ENCODE assay signal across 10 cellular contexts in genomic region chr12:32897276-32897615, GRCh38. TPM values are rescaled to one million over a fixed set of nuclear protein-coding genes. Genes with fewer than 3 reads are reported as not detected.
DNase-seq lines count a peak whose midpoint lies in the region; ATAC-seq and TF ChIP-seq lines count a peak whose summit lies in the region.
"Had no signal": no experiment of that assay in that cellular context is flagged by ENCODE, and none has a peak within 500 bp of the region (broad histone marks: within the 10 kb centered on the region; RNA-seq: fewer than 3 reads in every experiment).

No MANE protein-coding gene starts in this region.

- TF ChIP-seq EP300 in sigmoid colon (IDR thresholded peaks at IDR 0.05): no peak

- TSS peak; percentile 88 for BruUV-seq in HCT116 (replicated peaks; lab: Mats Ljungman, UMichigan)

- 2 to 5% methylated on average over 6 of the region's 6 CpGs for WGBS in sigmoid colon, 2 donors

- H3K9me3 ChIP-seq in HCT116 (ENCODE audit: control insufficient read depth in 1 of 2, insufficient read depth in 1 of 2, low read depth in 1 of 2, low read length in 2 of 2) (no peaks in the 10 kb centered on the region), sigmoid colon (no peaks in the 10 kb centered on the region)
- H3K9me3 ChIP-seq: adrenal gland had no signal

- POLR2A ChIA-PET in HCT116 (lab: Charles Lee) (interaction anchor here (1.0 kb wide), 2 partner anchors 9 to 141 kb away, joined by 4 to 5 read pairs; partner anchors contain the start of gene YARS2), WTC11 (lab: Charles Lee) (interaction anchor here (0.6 to 1.2 kb wide), 4 partner anchors 54 to 566 kb away, joined by 3 to 14 read pairs (median 4); partner anchors contain the start of gene YARS2)

- RAD21 ChIA-PET in HCT116 (lab: Charles Lee; ENCODE audit: low non-redundant PET in 1 of 2, low total read pairs in 2 of 2, uncharacterized antibody in 2 of 2, unreplicated experiment in 2 of 2): no interaction called here

- no peaks in the 10 kb centered on the region for H4K20me1 ChIP-seq in HCT116 (ENCODE audit: insufficient read depth)

- H3K4me2 ChIP-seq in HCT116 (ENCODE audit: low read length): peak overlapping the region; percentile 83

- H3K27ac ChIP-seq in HCT116 (ENCODE audit: low read depth, low read length) (peak overlapping the region; percentile 57), sigmoid colon (no peak overlapping the region)
- H3K27ac ChIP-seq: adrenal gland had no signal

- no peaks in the 10 kb centered on the region for H3K9me2 ChIP-seq in HCT116 (ENCODE audit: insufficient read depth)

- H2AFZ ChIP-seq in HCT116 (ENCODE audit: low read depth, low read length, poor library complexity, severe bottlenecking): peak overlapping the region; percentile 77

- no peak for TF ChIP-seq RAD21 in HCT116 (IDR thresholded peaks at IDR 0.05; ENCODE audit: low read depth)

- H3K27ac Mint-ChIP-seq in WTC11 (peak overlapping the region; percentile 95), glutamatergic neuron (ENCODE audit: unreplicated experiment) (peak overlapping the region; percentile 45)

- H3K9me3 Mint-ChIP-seq in WTC11 (no peaks in the 10 kb centered on the region), glutamatergic neuron (ENCODE audit: unreplicated experiment) (peaks cover 2% of the 10 kb centered on the region)

- TF ChIP-seq POLR2A in HCT116 (IDR thresholded peaks at IDR 0.05; ENCODE audit: borderline replicate concordance, extremely low read depth, insufficient read depth, insufficient read length) (no peak), sigmoid colon (IDR thresholded peaks at IDR 0.05) (no peak)

- CTCF ChIA-PET in HCT116 (lab: Charles Lee) (interaction anchor here (0.7 to 1.6 kb wide), 4 partner anchors 9 to 142 kb away, joined by 3 to 10 read pairs (median 3); partner anchors contain the start of gene YARS2), WTC11 (lab: Charles Lee) (interaction anchor here (1.0 to 2.5 kb wide), 3 partner anchors 11 to 142 kb away, joined by 3 to 29 read pairs (median 5); partner anchors contain the start of gene YARS2)

- H3K36me3 ChIP-seq in HCT116 (ENCODE audit: control insufficient read depth in 1 of 2, insufficient read depth in 2 of 2, low read length in 2 of 2): no peaks in the 10 kb centered on the region
- H3K36me3 ChIP-seq in sigmoid colon: no peaks in the 10 kb centered on the region
- H3K36me3 ChIP-seq: adrenal gland had no signal

- ATAC-seq in HCT116 (no peak), WTC11 (no peak), GM18520 (IDR thresholded peaks at IDR 0.05; ENCODE audit: unreplicated experiment) (no peak)

- peak overlapping the region; percentile 74 for H3K9ac ChIP-seq in HCT116 (ENCODE audit: low read length)

- H3K79me2 ChIP-seq in HCT116 (ENCODE audit: insufficient read depth, low read length): peaks cover 28% of the 10 kb centered on the region; the same call in 1 of the 2 replicates

- H3K4me3 ChIP-seq in HCT116 (replicated peaks in 1 of 2; ENCODE audit: low read depth in 1 of 2, low read length in 2 of 2) (peak overlapping the region; percentile 49 to 68), sigmoid colon (peak overlapping the region; percentile 20 to 61 (median 56))

- H3K4me3 Mint-ChIP-seq in WTC11: peak overlapping the region; percentile 94
- peak overlapping the region; percentile 89 for H3K4me3 Mint-ChIP-seq in glutamatergic neuron (ENCODE audit: unreplicated experiment)

- H3K4me1 ChIP-seq in HCT116 (ENCODE audit: control insufficient read depth in 1 of 2, insufficient read depth in 2 of 2, low read length in 2 of 2) (peaks cover 38 to 49% of the 10 kb centered on the region in 2 experiments), sigmoid colon (peaks cover 0 to 19% (median 14%) of the 10 kb centered on the region in 4 donors)

- intact Hi-C loops in HCT116 (cut with micrococcal nuclease): no loop called here
- intact Hi-C loops in sigmoid colon (cut with DNase I): no loop called here

- no peak for DNase-seq in HCT116 (ENCODE audit: low read depth, low spot score)
- no peak for DNase-seq in WTC11 (ENCODE audit: low spot score)
- no peak for DNase-seq in glutamatergic neuron
- DNase-seq in sigmoid colon: no peak
- DNase-seq in NCI-H2107 treated with DMSO at 0.1 percent for 48 hours (lab: John Stamatoyannopoulos, UW; ENCODE audit: unreplicated experiment): no peak
- DNase-seq in HT-29 (ENCODE audit: low spot score): no peak
- no peak for DNase-seq in OCI-M2 (lab: John Stamatoyannopoulos, UW; ENCODE audit: unreplicated experiment)
- DNase-seq: NCI-H446 treated with DMSO at 0.1 percent for 48 hours had no signal

- peaks cover 10% of the 10 kb centered on the region for H3K27me3 Mint-ChIP-seq in WTC11 (ENCODE audit: low read depth)
- H3K27me3 Mint-ChIP-seq in glutamatergic neuron (ENCODE audit: unreplicated experiment): peaks cover 4% of the 10 kb centered on the region

- H3K4me1 Mint-ChIP-seq in WTC11 (peaks cover 46% of the 10 kb centered on the region), glutamatergic neuron (ENCODE audit: low read depth, unreplicated experiment) (peaks cover 7% of the 10 kb centered on the region)

- TF ChIP-seq CTCF in HCT116 (IDR thresholded peaks at IDR 0.05 in 2 of 3, conservative IDR thresholded peaks at IDR 0.05 in 1 of 3; ENCODE audit: borderline replicate concordance in 1 of 3, insufficient read depth in 1 of 3, low read depth in 2 of 3, low read length in 2 of 3) (no peak), WTC11 (IDR thresholded peaks at IDR 0.05) (no peak), glutamatergic neuron (IDR thresholded peaks at IDR 0.05; ENCODE audit: partially characterized antibody, unreplicated experiment) (no peak), sigmoid colon (IDR thresholded peaks at IDR 0.05) (no peak)

- no peaks in the 10 kb centered on the region for H3K36me3 Mint-ChIP-seq in WTC11
- H3K36me3 Mint-ChIP-seq in glutamatergic neuron (ENCODE audit: unreplicated experiment): no peaks in the 10 kb centered on the region

- no peaks in the 10 kb centered on the region for H3K27me3 ChIP-seq in HCT116 (ENCODE audit: insufficient read depth, low read length)
- peaks cover 7 to 43% (median 20%) of the 10 kb centered on the region in 3 donors for H3K27me3 ChIP-seq in sigmoid colon

TF ChIP-seq in HCT116, 20 proteins besides CTCF, POLR2A, EP300 and RAD21 (continues in another document):
- no peak for TF ChIP-seq SIN3A (IDR thresholded peaks at IDR 0.05; ENCODE audit: low read depth)
- TF ChIP-seq SP1 (IDR thresholded peaks at IDR 0.05; ENCODE audit: low read depth): no peak
- no peak for TF ChIP-seq JUND (IDR thresholded peaks at IDR 0.05)
- TF ChIP-seq CBX3 (IDR thresholded peaks at IDR 0.05; ENCODE audit: low read depth): no peak
- TF ChIP-seq MAX (IDR thresholded peaks at IDR 0.05): no peak
- no peak for TF ChIP-seq SRF (IDR thresholded peaks at IDR 0.05; ENCODE audit: low read depth)
- no peak for TF ChIP-seq YY1 (IDR thresholded peaks at IDR 0.05; ENCODE audit: extremely low read depth, insufficient replicate concordance, low read depth, low read length)
- no peak for TF ChIP-seq ZFX (IDR thresholded peaks at IDR 0.05)
- no peak for TF ChIP-seq EZH2 (IDR thresholded peaks at IDR 0.05)
- TF ChIP-seq POLR2AphosphoS5 (IDR thresholded peaks at IDR 0.05; ENCODE audit: low read depth, low read length): no peak

TF ChIP-seq in WTC11, 78 proteins besides CTCF, POLR2A, EP300 and RAD21 (continues in another document):
- TF ChIP-seq AFF4 (CRISPR knock-in tag; IDR thresholded peaks at IDR 0.05; ENCODE audit: borderline replicate concordance): no peak
- TF ChIP-seq USF1 (CRISPR knock-in tag; IDR thresholded peaks at IDR 0.05): 0 out of 2 replicates have a peak, but pooled peaks have one; percentile 13

RNA-seq across cellular contexts. Expression of gene PKP2, which starts 0.7 kb away (rescaled TPM):
- total RNA-seq in HCT116 (2021; ENCODE audit: unreplicated experiment) (21.5 TPM), WTC11 (2021) (21.7 to 22.0 TPM (median 21.9 TPM) in 3 replicates), glutamatergic neuron (ENCODE audit: unreplicated experiment) (2.5 TPM), sigmoid colon (1 to 10 TPM in 3 of 4 donors, under 1 TPM in 1; 0.71 to 4.2 (median 1.3) TPM)
- polyA plus RNA-seq in HCT116 (2012): 10.6 and 12.0 TPM in 2 replicates
- polyA plus RNA-seq in sigmoid colon: 10 to 100 TPM; 39.6 to 45.2 (median 42.1) TPM
- total RNA-seq in HT-29 (2014; rRNA removed; shearing (Covaris generic)): 34.0 and 34.4 TPM in 2 replicates
